1 cellular context compared by ENCODE assay signal in the genomic region with DNA sequence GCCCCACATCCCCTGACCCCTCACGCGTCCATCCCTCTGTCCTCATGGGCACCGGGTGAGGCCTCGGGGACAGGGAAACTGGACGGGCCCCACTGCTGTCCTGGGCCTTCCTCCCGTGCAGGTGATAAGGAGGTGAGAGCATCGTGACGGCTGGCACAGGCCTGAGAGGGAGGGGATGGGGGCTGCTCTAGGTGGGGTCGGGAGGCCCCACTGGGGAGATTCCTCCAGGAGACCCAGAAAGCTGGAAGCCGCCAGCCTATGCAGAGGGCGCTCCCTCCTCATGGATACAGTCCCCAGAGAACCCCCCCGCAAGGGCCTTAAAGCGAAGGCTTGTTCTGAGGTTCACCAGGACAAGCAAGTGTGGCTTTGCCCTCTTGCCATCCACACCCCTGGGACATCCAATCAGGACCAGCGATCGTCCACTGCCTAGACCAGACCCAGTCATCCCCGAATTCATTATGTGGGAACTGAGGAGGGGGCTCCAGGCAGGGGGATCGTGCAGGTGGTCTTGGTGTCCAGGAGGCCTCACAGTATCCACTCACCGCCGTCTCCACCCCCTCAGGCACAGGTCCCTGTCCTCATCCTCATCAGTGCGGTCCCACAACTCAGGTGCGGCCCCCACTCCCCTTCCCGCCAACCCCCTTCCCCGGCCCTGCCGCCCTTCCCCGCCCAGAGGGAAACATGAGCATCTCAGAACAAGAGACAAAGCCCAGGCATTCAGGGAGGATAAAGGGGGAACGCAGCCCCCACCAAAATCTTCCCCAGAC.
TF ChIP-seq lines count a peak whose summit lies in the region.

No MANE protein-coding gene starts in this region.

TF ChIP-seq in IMR-90, 13 proteins besides CTCF, POLR2A, EP300 and RAD21:
- TF ChIP-seq, protein P1, sequence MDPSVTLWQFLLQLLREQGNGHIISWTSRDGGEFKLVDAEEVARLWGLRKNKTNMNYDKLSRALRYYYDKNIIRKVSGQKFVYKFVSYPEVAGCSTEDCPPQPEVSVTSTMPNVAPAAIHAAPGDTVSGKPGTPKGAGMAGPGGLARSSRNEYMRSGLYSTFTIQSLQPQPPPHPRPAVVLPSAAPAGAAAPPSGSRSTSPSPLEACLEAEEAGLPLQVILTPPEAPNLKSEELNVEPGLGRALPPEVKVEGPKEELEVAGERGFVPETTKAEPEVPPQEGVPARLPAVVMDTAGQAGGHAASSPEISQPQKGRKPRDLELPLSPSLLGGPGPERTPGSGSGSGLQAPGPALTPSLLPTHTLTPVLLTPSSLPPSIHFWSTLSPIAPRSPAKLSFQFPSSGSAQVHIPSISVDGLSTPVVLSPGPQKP (IDR thresholded peaks at IDR 0.05; ENCODE audit: borderline replicate concordance, low read depth, low read length), result no peak
- TF ChIP-seq RCOR1 (IDR thresholded peaks at IDR 0.05; ENCODE audit: insufficient replicate concordance, low read length) (no peak), CHD1 (IDR thresholded peaks at IDR 0.05; ENCODE audit: low read depth, low read length) (no peak), CEBPB (IDR thresholded peaks at IDR 0.05; ENCODE audit: low read depth, low read length) (no peak), SMC3 (IDR thresholded peaks at IDR 0.05; ENCODE audit: low read depth, low read length) (no peak)
TF ChIP-seq in IMR-90: peak in this region for 0.
